8 cellular contexts compared by ENCODE assay signal in genomic region chr20:36378686-36379085, GRCh38.
"Had no signal": no experiment of that assay in that cellular context is flagged by ENCODE, and none has a peak within 500 bp of the region (broad histone marks: within the 10 kb centered on the region; RNA-seq: fewer than 3 reads in every experiment).

No MANE protein-coding gene starts in this region.

- ATAC-seq: HepG2 had no signal

- H2AFZ ChIP-seq: GM23338 had no signal

- DNase-seq: HCEC 1CT, HFFc6, KBM-7 had no signal

- H3K4me3 ChIP-seq: GM23338 had no signal

- H3K27ac ChIP-seq: HL-60, KMS-11 had no signal

- H3K4me2 ChIP-seq: GM23338, KMS-11 had no signal

- FAIRE-seq: HepG2 had no signal

- H3K27ac Mint-ChIP-seq: GM23338, HFFc6, IgD-negative memory B cell had no signal

- H3K4me3 Mint-ChIP-seq: GM23338, HFFc6 had no signal

- H3K9me3 Mint-ChIP-seq: GM23338, HFFc6 had no signal

- H3K36me3 Mint-ChIP-seq: IgD-negative memory B cell had no signal

- H3K9ac ChIP-seq: KMS-11 had no signal

- H3K4me1 Mint-ChIP-seq: IgD-negative memory B cell had no signal
